ENCODE assay signal across 10 cellular contexts in the genomic region with DNA sequence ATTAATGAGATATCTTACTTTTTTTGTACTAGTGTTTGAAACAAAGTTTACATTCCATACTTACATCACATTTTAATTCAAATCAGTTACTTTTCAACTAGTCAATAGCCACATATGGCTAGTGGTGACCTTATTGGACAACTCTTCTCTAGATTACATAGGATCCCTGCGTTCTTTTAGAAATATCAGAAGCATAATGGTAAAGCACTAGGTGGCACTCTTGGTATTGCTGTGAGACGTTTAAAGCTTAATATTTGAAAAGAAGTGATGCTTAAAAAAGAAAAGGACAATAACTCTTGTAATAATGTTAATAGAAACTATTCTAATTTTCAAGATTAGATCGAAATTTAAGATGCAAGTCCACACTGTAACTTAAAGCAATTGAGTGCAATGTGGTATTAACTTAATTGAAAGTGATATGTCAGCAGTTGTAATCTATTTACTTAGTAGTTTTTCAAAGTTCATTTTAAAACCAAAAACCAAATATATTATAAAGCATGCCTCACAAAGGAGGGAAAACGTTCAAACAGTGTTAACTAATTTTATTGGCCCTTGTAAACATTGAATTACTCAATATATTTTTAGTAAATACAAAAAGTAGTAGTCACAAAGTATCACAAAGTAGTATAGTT.
A peak's percentile ranks its signal among the peaks of the same experiment; 100 is the strongest.
DNase-seq lines count a peak whose midpoint lies in the region; ATAC-seq and TF ChIP-seq lines count a peak whose summit lies in the region.
"Had no signal": no experiment of that assay in that cellular context is flagged by ENCODE, and none has a peak within 500 bp of the region (broad histone marks: within the 10 kb centered on the region; RNA-seq: fewer than 3 reads in every experiment).

No MANE protein-coding gene starts in this region.

- no peaks in the 10 kb centered on the region for H3F3A ChIP-seq in smooth muscle cell (ENCODE audit: low read depth)

- no peak overlapping the region for H3K27ac Mint-ChIP-seq in endodermal cell
- H3K27ac Mint-ChIP-seq: CD14-positive monocyte; stimulated activated naive CD8-positive, alpha-beta T cell treated with anti-CD3 and anti-CD28 coated beads, Interleukin-15, Interleukin-2, amounts not matched to agents 100 ng/mL and 50 ng/mL, for 24 hours had no signal

- H3K36me3 Mint-ChIP-seq in endodermal cell (ENCODE audit: low read depth), result no peaks in the 10 kb centered on the region
- H3K36me3 Mint-ChIP-seq: CD14-positive monocyte had no signal

- H3K4me1 ChIP-seq in endodermal cell (ENCODE audit: control insufficient read depth, insufficient read depth, low read length) (no peaks in the 10 kb centered on the region), smooth muscle cell (ENCODE audit: low read depth) (peaks cover 3% of the 10 kb centered on the region), gastrocnemius medialis (no peaks in the 10 kb centered on the region)

- no peak overlapping the region for H3K4me2 ChIP-seq in smooth muscle cell

- H3K27me3 Mint-ChIP-seq in endodermal cell (ENCODE audit: insufficient read depth), result no peaks in the 10 kb centered on the region
- H3K27me3 Mint-ChIP-seq: stimulated activated naive CD8-positive, alpha-beta T cell treated with anti-CD3 and anti-CD28 coated beads, Interleukin-15, Interleukin-2, amounts not matched to agents 100 ng/mL and 50 ng/mL, for 24 hours had no signal

- in situ Hi-C loops in gastrocnemius medialis (cut with MboI; ENCODE audit: low sequenced_read_pairs in 4 of 4), result no loop called here

- no peak for ATAC-seq in gastrocnemius medialis

- H3K36me3 ChIP-seq in endodermal cell (ENCODE audit: control insufficient read depth, insufficient read depth, low read length), result no peaks in the 10 kb centered on the region
- no peaks in the 10 kb centered on the region for H3K36me3 ChIP-seq in smooth muscle cell (ENCODE audit: low read depth)
- H3K36me3 ChIP-seq in gastrocnemius medialis, result no peaks in the 10 kb centered on the region

- H3K4me3 Mint-ChIP-seq in endodermal cell, result no peak overlapping the region
- H3K4me3 Mint-ChIP-seq: CD14-positive monocyte; stimulated activated naive CD8-positive, alpha-beta T cell treated with anti-CD3 and anti-CD28 coated beads, Interleukin-15, Interleukin-2, amounts not matched to agents 100 ng/mL and 50 ng/mL, for 24 hours had no signal

- H3K4me1 Mint-ChIP-seq in endodermal cell, result no peaks in the 10 kb centered on the region
- H3K4me1 Mint-ChIP-seq: CD14-positive monocyte had no signal

- H3K9me3 ChIP-seq in endodermal cell (ENCODE audit: control insufficient read depth, low read length), result no peaks in the 10 kb centered on the region
- no peaks in the 10 kb centered on the region for H3K9me3 ChIP-seq in smooth muscle cell (replicated peaks; ENCODE audit: low read depth)
- H3K9me3 ChIP-seq in gastrocnemius medialis, result no peaks in the 10 kb centered on the region

- no peak for TF ChIP-seq POLR2A in gastrocnemius medialis (IDR thresholded peaks at IDR 0.05)

- no peaks in the 10 kb centered on the region for H3K79me2 ChIP-seq in smooth muscle cell (ENCODE audit: low read depth)

- no peaks in the 10 kb centered on the region for H4K20me1 ChIP-seq in smooth muscle cell (ENCODE audit: low read depth)

- intact Hi-C loops in gastrocnemius medialis (cut with DNase I; ENCODE audit: low total_unique reads), result no loop called here

- 45% methylated on average over 3 of the region's 4 CpGs; no CpG with 5 or more reads in 1 of the 2 experiments for WGBS in endodermal cell (ENCODE audit: insufficient coverage in 1 of 2, insufficient read length in 1 of 2), 2 experiments
- WGBS in smooth muscle cell (ENCODE audit: low lambda C conversion rate), result 23% methylated on average over 4 of the region's 4 CpGs

- no peak overlapping the region for H2AFZ ChIP-seq in smooth muscle cell (ENCODE audit: low read depth)

- H3K4me3 ChIP-seq in endodermal cell (ENCODE audit: low read length), result no peak overlapping the region
- H3K4me3 ChIP-seq in smooth muscle cell, result no peak overlapping the region
- H3K4me3 ChIP-seq in gastrocnemius medialis, result no peak overlapping the region

- no peaks in the 10 kb centered on the region for H3K9me3 Mint-ChIP-seq in endodermal cell
- H3K9me3 Mint-ChIP-seq: CD14-positive monocyte; stimulated activated naive CD8-positive, alpha-beta T cell treated with anti-CD3 and anti-CD28 coated beads, Interleukin-15, Interleukin-2, amounts not matched to agents 100 ng/mL and 50 ng/mL, for 24 hours had no signal

- H3K9ac ChIP-seq in endodermal cell (ENCODE audit: extremely low read depth, low read length, poor library complexity, severe bottlenecking) (no peak overlapping the region), smooth muscle cell (ENCODE audit: low read depth) (no peak overlapping the region)

- DNase-seq in NOMO-1 treated with DMSO at 0.1 percent for 48 hours (lab: John Stamatoyannopoulos, UW; ENCODE audit: unreplicated experiment), result peak; percentile 3
- no peak for DNase-seq in NOMO-1 treated with dmso at 0.1 percent for 144 hours (lab: John Stamatoyannopoulos, UW; ENCODE audit: unreplicated experiment)
- DNase-seq in NCI-H526 (lab: John Stamatoyannopoulos, UW), result peak; percentile 1 to 18
- no peak for DNase-seq in endodermal cell
- no peak for DNase-seq in smooth muscle cell (lab: John Stamatoyannopoulos, UW; ENCODE audit: unreplicated experiment)
- DNase-seq in gastrocnemius medialis, result no peak
- no peak for DNase-seq in activated CD4-positive, alpha-beta T cell treated with anti-CD3 and anti-CD28 coated beads for 4 hours
- DNase-seq in activated naive CD4-positive, alpha-beta T cell treated with Interleukin-2 at 50 U/mL for 16 hours, result no peak

- no peak overlapping the region for H3K27ac ChIP-seq in endodermal cell (ENCODE audit: low read depth, low read length)
- no peak overlapping the region for H3K27ac ChIP-seq in smooth muscle cell (ENCODE audit: low read depth)
- H3K27ac ChIP-seq in gastrocnemius medialis, result no peak overlapping the region

- H3K27me3 ChIP-seq in endodermal cell (ENCODE audit: control insufficient read depth, insufficient read depth, low read length, poor library complexity, severe bottlenecking), result no peaks in the 10 kb centered on the region
- no peaks in the 10 kb centered on the region for H3K27me3 ChIP-seq in smooth muscle cell (ENCODE audit: low read depth)
- H3K27me3 ChIP-seq in gastrocnemius medialis, result no peaks in the 10 kb centered on the region

- TF ChIP-seq CTCF in endodermal cell (conservative IDR thresholded peaks at IDR 0.05), result peak; percentile 74
- peak; percentile 41 for TF ChIP-seq CTCF in smooth muscle cell (IDR thresholded peaks at IDR 0.05; ENCODE audit: borderline replicate concordance, insufficient read depth, poor library complexity, severe bottlenecking)
- TF ChIP-seq CTCF in gastrocnemius medialis (IDR thresholded peaks at IDR 0.05 in 4 of 5, conservative IDR thresholded peaks at IDR 0.05 in 1 of 5), result no peak

Comparison
In these comparisons a context has a peak if more than half of its experiments do, and no peak if none do; other contexts are left out.
1. DNase-seq: peak in NOMO-1 treated with DMSO at 0.1 percent for 48 hours (single experiment) and NCI-H526 (2 of 2); none in NOMO-1 treated with dmso at 0.1 percent for 144 hours (single experiment), endodermal cell (single experiment), smooth muscle cell (single experiment), gastrocnemius medialis (0 of 2), activated CD4-positive, alpha-beta T cell treated with anti-CD3 and anti-CD28 coated beads for 4 hours (0 of 2) and activated naive CD4-positive, alpha-beta T cell treated with Interleukin-2 at 50 U/mL for 16 hours (single experiment).
2. CTCF ChIP-seq: peak in endodermal cell (single experiment) and smooth muscle cell (single experiment); none in gastrocnemius medialis (0 of 5).